19 cellular contexts compared by ENCODE assay signal in genomic region chr5:67063055-67063454, GRCh38.
DNase-seq lines count a peak whose midpoint lies in the region; ATAC-seq and TF ChIP-seq lines count a peak whose summit lies in the region.
"Had no signal": no experiment of that assay in that cellular context is flagged by ENCODE, and none has a peak within 500 bp of the region (broad histone marks: within the 10 kb centered on the region; RNA-seq: fewer than 3 reads in every experiment).

No MANE protein-coding gene starts in this region.

- H3K27me3 ChIP-seq in heart left ventricle (no peaks in the 10 kb centered on the region), upper lobe of left lung (no peaks in the 10 kb centered on the region)
- H3K27me3 ChIP-seq: Peyer's patch, SJCRH30 had no signal

- POLR2A ChIA-PET in WTC11 (lab: Charles Lee): no interaction called here

- H3K27ac ChIP-seq in heart left ventricle: peak overlapping the region in 10 of 12 donors; percentile 22 to 60 (median 46)
- H3K27ac ChIP-seq in upper lobe of left lung: peak overlapping the region in 2 of 4 donors; percentile 33 to 54
- H3K27ac ChIP-seq: C4-2B, KMS-11, Peyer's patch, SJCRH30 had no signal

- no peak overlapping the region for H3K4me3 Mint-ChIP-seq in WTC11

- ATAC-seq in heart left ventricle: peak; percentile 10 to 71 (median 14)
- no peak for ATAC-seq in upper lobe of left lung (ENCODE audit: low FRiP score in 2 of 2)
- no peak for ATAC-seq in WTC11

- no peaks in the 10 kb centered on the region for H3K27me3 Mint-ChIP-seq in WTC11 (ENCODE audit: low read depth)

- no peak for TF ChIP-seq CTCF in heart left ventricle (IDR thresholded peaks at IDR 0.05)
- no peak for TF ChIP-seq CTCF in cardiac fibroblast (IDR thresholded peaks at IDR 0.05; ENCODE audit: low read depth, low read length)
- no peak for TF ChIP-seq CTCF in upper lobe of left lung (IDR thresholded peaks at IDR 0.05)
- TF ChIP-seq CTCF in WTC11 (IDR thresholded peaks at IDR 0.05): no peak

- no peak for TF ChIP-seq POLR2A in heart left ventricle (IDR thresholded peaks at IDR 0.05)
- no peak for TF ChIP-seq POLR2A in upper lobe of left lung (IDR thresholded peaks at IDR 0.05)

- 57 to 65% (median 62%) methylated on average over 3 of the region's 3 CpGs for WGBS in heart left ventricle, 4 donors
- WGBS in upper lobe of left lung, 2 donors: 67 to 72% methylated on average over 3 of the region's 3 CpGs

- peak in 3 of 4 donors; percentile 48 to 85 (median 79) for TF ChIP-seq EP300 in upper lobe of left lung (IDR thresholded peaks at IDR 0.05)

- H3K4me1 Mint-ChIP-seq in WTC11: peaks cover 29% of the 10 kb centered on the region

- peaks cover 0 to 5% (median 0%) of the 10 kb centered on the region in 9 donors for H3K36me3 ChIP-seq in heart left ventricle
- H3K36me3 ChIP-seq in upper lobe of left lung: no peaks in the 10 kb centered on the region
- H3K36me3 ChIP-seq: Peyer's patch, SJCRH30 had no signal

- H3K9me3 Mint-ChIP-seq in WTC11: no peaks in the 10 kb centered on the region

- intact Hi-C loops in heart left ventricle (cut with DNase I): loop anchor here in 1 of 10 donors (10.0 kb wide), 1 partner anchor 58 kb away; no protein-coding TSS in a partner anchor
- intact Hi-C loops in cardiac septum (cut with DNase I): loop anchor here (5.0 kb wide), 2 partner anchors 34 to 56 kb away; no protein-coding TSS in a partner anchor

- H3K4me1 ChIP-seq in heart left ventricle (peaks cover 5 to 78% (median 41%) of the 10 kb centered on the region in 12 donors), upper lobe of left lung (peaks cover 4 to 35% (median 22%) of the 10 kb centered on the region in 4 donors)
- H3K4me1 ChIP-seq: Peyer's patch had no signal

- no peaks in the 10 kb centered on the region for H3K36me3 Mint-ChIP-seq in WTC11

- CTCF ChIA-PET in WTC11 (lab: Charles Lee): no interaction called here

- H3K9me3 ChIP-seq in heart left ventricle (no peaks in the 10 kb centered on the region), upper lobe of left lung (no peaks in the 10 kb centered on the region)
- H3K9me3 ChIP-seq: Peyer's patch, SJCRH30 had no signal

- H3K4me3 ChIP-seq in heart left ventricle: no peak overlapping the region
- H3K4me3 ChIP-seq in cardiac fibroblast (replicated peaks in 1 of 2; ENCODE audit: low read depth in 2 of 2, low read length in 2 of 2): no peak overlapping the region
- H3K4me3 ChIP-seq in upper lobe of left lung: no peak overlapping the region
- H3K4me3 ChIP-seq: Peyer's patch, SJCRH30 had no signal

- DNase-seq in heart left ventricle: no peak
- DNase-seq in cardiac septum (ENCODE audit: low spot score): no peak
- peak; percentile 55 to 81 for DNase-seq in cardiac fibroblast (ENCODE audit: low read depth in 2 of 2)
- DNase-seq in iris pigment epithelial cell (ENCODE audit: low read depth): peak; percentile 58
- no peak for DNase-seq in upper lobe of left lung
- DNase-seq in ecto neural progenitor cell (ENCODE audit: low spot score): no peak
- no peak for DNase-seq in WTC11 (ENCODE audit: low spot score)
- DNase-seq: GDM1; NCI-H1105; NCI-H146; NCI-H2029; NCI-H226; NCI-H510A treated with DMSO at 0.1 percent for 48 hours; NCI-H748 treated with DMSO at 0.1 percent for 48 hours; NK-92 treated with Interleukin-12 subunit alpha and Interleukin-12 subunit beta, amount 100 ng/mL, for 24 hours; Peyer's patch; SJCRH30 had no signal

- no peak overlapping the region for H3K27ac Mint-ChIP-seq in WTC11

TF ChIP-seq in WTC11, 78 proteins besides CTCF, POLR2A, EP300 and RAD21:
- TF ChIP-seq FOXK1 (CRISPR knock-in tag; IDR thresholded peaks at IDR 0.05) (no peak), ZSCAN18 (CRISPR knock-in tag; IDR thresholded peaks at IDR 0.05) (no peak)

Comparison
In these comparisons a context has a peak if more than half of its experiments do, and no peak if none do; other contexts are left out.
1. ATAC-seq: peak in heart left ventricle (4 of 4); none in upper lobe of left lung (0 of 2) and WTC11 (single experiment).
2. DNase-seq: peak in cardiac fibroblast (2 of 2) and iris pigment epithelial cell (single experiment); none in heart left ventricle (0 of 5), cardiac septum (single experiment), upper lobe of left lung (0 of 2), ecto neural progenitor cell (single experiment) and WTC11 (single experiment).